In the genomic region with DNA sequence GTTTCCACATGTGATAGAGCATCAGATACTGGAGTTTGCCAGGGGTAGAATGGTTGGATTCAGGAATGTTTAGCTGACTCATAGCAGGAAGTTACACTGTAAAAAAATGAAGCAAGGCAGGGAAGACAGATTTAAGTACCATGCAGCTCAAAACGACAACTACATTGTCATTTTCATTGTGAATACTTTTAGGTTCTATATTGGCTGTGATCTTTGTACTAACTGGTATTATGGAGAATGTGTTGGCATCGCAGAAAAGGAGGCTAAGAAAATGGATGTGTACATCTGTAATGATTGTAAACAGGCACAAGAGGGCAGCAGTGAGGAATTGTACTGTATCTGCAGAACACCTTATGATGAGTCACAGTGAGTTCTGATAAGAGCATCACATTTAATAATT, we compare ENCODE assay signal across 8 cellular contexts. TPM values are rescaled to one million over a fixed set of nuclear protein-coding genes. Genes with fewer than 3 reads are reported as not detected.
DNase-seq lines count a peak whose midpoint lies in the region; ATAC-seq and TF ChIP-seq lines count a peak whose summit lies in the region.
"Not testable (repeated sequence)": the region's sequence is repeated elsewhere in the genome, so short reads cannot be mapped to it uniquely, and the experiment has no call there.

No MANE protein-coding gene starts in this region.

- not testable (repeated sequence) for H3K9me3 ChIP-seq in adrenal gland (replicated peaks in 1 of 3); upper lobe of right lung

- not testable (repeated sequence) for H3K4me1 ChIP-seq in adrenal gland (replicated peaks in 1 of 2); upper lobe of right lung

- intact Hi-C loops in adrenal gland (cut with DNase I): loop anchor here in 1 of 2 donors (5.0 kb wide), 1 partner anchor 35 kb away; no protein-coding TSS in a partner anchor
- intact Hi-C loops in head of caudate nucleus (cut with DNase I); upper lobe of right lung (cut with DNase I): not testable (repeated sequence)

- not testable (repeated sequence) for H3K4me1 Mint-ChIP-seq in osteocyte (ENCODE audit: unreplicated experiment)

- H3K27me3 Mint-ChIP-seq in osteocyte (ENCODE audit: unreplicated experiment): not testable (repeated sequence)

- not testable (repeated sequence) for TF ChIP-seq POLR2A in adrenal gland (IDR thresholded peaks at IDR 0.05)

- TF ChIP-seq CTCF in adrenal gland (IDR thresholded peaks at IDR 0.05): peak; percentile 29 to 88 (median 78)
- peak; percentile 67 for TF ChIP-seq CTCF in osteocyte (IDR thresholded peaks at IDR 0.05)
- peak; percentile 65 for TF ChIP-seq CTCF in upper lobe of right lung (IDR thresholded peaks at IDR 0.05)

- H3K4me3 ChIP-seq in adrenal gland, upper lobe of right lung: not testable (repeated sequence)

- H3K27me3 ChIP-seq in adrenal gland, upper lobe of right lung: not testable (repeated sequence)

- H3K27ac ChIP-seq in adrenal gland, upper lobe of right lung: not testable (repeated sequence)

- not testable (repeated sequence) for H3K4me3 Mint-ChIP-seq in osteocyte (ENCODE audit: unreplicated experiment)

- not testable (repeated sequence) for H3K36me3 Mint-ChIP-seq in osteocyte (ENCODE audit: unreplicated experiment)

- ATAC-seq in HG03196 (IDR thresholded peaks at IDR 0.05; ENCODE audit: unreplicated experiment): peak; percentile 75
- ATAC-seq in upper lobe of right lung: peak; percentile 96

- 0% methylated on average over 2 of the region's 2 CpGs for WGBS in adrenal gland, 4 donors

- not testable (repeated sequence) for H3K9me3 Mint-ChIP-seq in osteocyte (ENCODE audit: unreplicated experiment)

- H3K27ac Mint-ChIP-seq in osteocyte (ENCODE audit: unreplicated experiment): peak overlapping the region; percentile 45

- H3K36me3 ChIP-seq in adrenal gland (replicated peaks in 1 of 2); upper lobe of right lung: not testable (repeated sequence)

- DNase-seq in GM04503 (ENCODE audit: low read depth) (peak; percentile 8), NCI-H345 (lab: John Stamatoyannopoulos, UW) (peak; percentile 55), T-helper 9 cell (peak; percentile 47), adrenal gland (peak; percentile 41 to 76 (median 71)), head of caudate nucleus (peak in 27 of 42 donors; percentile 21 to 89 (median 67))
- DNase-seq in osteocyte (ENCODE audit: extremely low spot score, unreplicated experiment); upper lobe of right lung: not testable (repeated sequence)

RNA-seq across cellular contexts. Expression of gene LRRC37A3, which starts 8.2 kb away (rescaled TPM):
- total RNA-seq in adrenal gland: 10 to 100 TPM in 1 of 8 donors, 1 to 10 TPM in 7; 1.4 to 11.4 (median 5.6) TPM
- polyA plus RNA-seq in adrenal gland: 10 to 100 TPM in 2 of 3 donors, 1 to 10 TPM in 1; 4.9 to 19.1 (median 10.3) TPM
- total RNA-seq in osteocyte: 25.1 and 27.3 TPM in 2 replicates
- 8.9 TPM for total RNA-seq in upper lobe of right lung
